ENCODE assay signal across 29 cellular contexts in the genomic region with DNA sequence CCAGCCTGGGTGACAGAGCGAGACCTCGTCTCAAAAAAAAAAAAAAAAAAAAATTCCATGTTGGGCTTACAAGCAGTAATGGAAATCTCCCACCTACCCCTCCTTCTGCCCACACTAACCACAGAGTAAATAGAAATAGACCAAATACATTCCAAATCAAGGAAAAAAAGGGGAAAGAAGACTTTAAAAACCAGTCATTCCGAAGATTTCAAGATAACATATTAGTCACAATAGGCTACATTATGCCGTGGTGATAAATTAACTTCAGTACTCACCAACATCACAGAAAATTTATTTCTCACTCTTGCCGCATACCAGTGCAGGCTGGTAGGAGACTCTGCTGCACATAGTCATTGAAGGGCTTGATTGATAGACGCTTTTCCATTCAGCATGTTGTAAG. TPM values are rescaled to one million over a fixed set of nuclear protein-coding genes. Genes with fewer than 3 reads are reported as not detected.
DNase-seq lines count a peak whose midpoint lies in the region; TF ChIP-seq lines count a peak whose summit lies in the region.
"Had no signal": no experiment of that assay in that cellular context is flagged by ENCODE, and none has a peak within 500 bp of the region (broad histone marks: within the 10 kb centered on the region; RNA-seq: fewer than 3 reads in every experiment).

No MANE protein-coding gene starts in this region.

- no peak overlapping the region for H4K5ac ChIP-seq in H9 (ENCODE audit: insufficient read length, low read depth, low read length)

- H3K27ac ChIP-seq in breast epithelium (no peak overlapping the region), smooth muscle cell (ENCODE audit: low read depth) (no peak overlapping the region), H9 (ENCODE audit: insufficient read length, low read depth, low read length) (no peak overlapping the region)
- H3K27ac ChIP-seq: 22Rv1, heart left ventricle, spleen, upper lobe of right lung had no signal

- no peak overlapping the region for H2BK5ac ChIP-seq in H9 (ENCODE audit: insufficient read length, low read length)

- no peak for DNase-seq in MCF 10A (ENCODE audit: unreplicated experiment)
- no peak for DNase-seq in breast epithelium (ENCODE audit: low spot score in 2 of 2)
- peak; percentile 78 for DNase-seq in RPMI7951 (ENCODE audit: low read depth)
- no peak for DNase-seq in chondrocyte (ENCODE audit: low spot score)
- no peak for DNase-seq in smooth muscle cell (lab: John Stamatoyannopoulos, UW; ENCODE audit: unreplicated experiment)
- no peak for DNase-seq in NCI-H1930 (lab: John Stamatoyannopoulos, UW)
- no peak for DNase-seq in H9
- DNase-seq in medulla oblongata (ENCODE audit: extremely low spot score), result no peak
- DNase-seq: activated CD8-positive, alpha-beta memory T cell treated with anti-CD3 and anti-CD28 coated beads for 24 hours; activated naive CD4-positive, alpha-beta T cell treated with Interleukin-2 at 50 U/mL for 16 hours; activated T-cell treated with anti-CD3 and anti-CD28 coated beads, Interleukin-2, amount 50 U/mL, for 24 hours; amniotic stem cell; caudate nucleus; dermis blood vessel endothelial cell; H7; heart left ventricle; naive thymus-derived CD8-positive, alpha-beta T cell; NCI-H1092; NCI-H2081 treated with DMSO at 0.1 percent for 48 hours; NCI-H82; retina; SHP77; spleen; stimulated activated CD4-positive, alpha-beta T cell treated with anti-CD3 and anti-CD28 coated beads, Interleukin-4, amount 100 ng/mL, for 1 hour; T-cell; upper lobe of right lung had no signal

- H2AFZ ChIP-seq in smooth muscle cell (ENCODE audit: low read depth) (no peak overlapping the region), H9 (ENCODE audit: low read length) (no peak overlapping the region)

- H2BK15ac ChIP-seq in H9 (ENCODE audit: low read depth, low read length), result no peak overlapping the region

- no peaks in the 10 kb centered on the region for H3K79me1 ChIP-seq in H9 (ENCODE audit: insufficient read depth, low read depth, low read length, poor library complexity, severe bottlenecking)

- intact Hi-C loops in MCF 10A (cut with micrococcal nuclease) (no loop called here), breast epithelium (cut with DNase I; ENCODE audit: low total_unique reads) (no loop called here)

- CTCF ChIA-PET in MCF 10A (lab: Yijun Ruan, JAX), result no interaction called here

- WGBS in smooth muscle cell (ENCODE audit: low lambda C conversion rate), result 36% methylated on average over 4 of the region's 6 CpGs
- no CpG with 5 or more reads among the region's 6 CpGs for WGBS in H9 (ENCODE audit: extremely low coverage, insufficient read length, low lambda C conversion rate)

- no peak overlapping the region for H2BK120ac ChIP-seq in H9 (ENCODE audit: low read depth, low read length, poor library complexity, severe bottlenecking)

- POLR2A ChIA-PET in MCF 10A (lab: Yijun Ruan, JAX), result interaction anchor here (0.7 to 2.6 kb wide), 2 partner anchors 15 to 127 kb away, joined by 3 to 11 read pairs; a partner anchor contains a TSS

- no peak overlapping the region for H2AK5ac ChIP-seq in H9 (ENCODE audit: insufficient read length, low read length)

- no peaks in the 10 kb centered on the region for H3F3A ChIP-seq in smooth muscle cell (ENCODE audit: low read depth)

- no peaks in the 10 kb centered on the region for H3K36me3 Mint-ChIP-seq in MCF 10A (ENCODE audit: insufficient read depth, unreplicated experiment)
- H3K36me3 Mint-ChIP-seq in chondrocyte (ENCODE audit: low read depth), result no peaks in the 10 kb centered on the region
- peaks cover 10 to 29% (median 23%) of the 10 kb centered on the region in 3 experiments for H3K36me3 Mint-ChIP-seq in H9 (ENCODE audit: insufficient read depth in 1 of 3, low read depth in 3 of 3)
- H3K36me3 Mint-ChIP-seq: stimulated activated memory B cell treated with anti-CD40 and anti-IgM and Interleukin-4, amounts not matched to agents 10 μg/mL and 1 μg/mL and 100 μg/mL, for 72 hours had no signal

- H3K27me3 ChIP-seq in breast epithelium (no peaks in the 10 kb centered on the region), smooth muscle cell (ENCODE audit: low read depth) (no peaks in the 10 kb centered on the region), H9 (ENCODE audit: insufficient read depth, low read length) (no peaks in the 10 kb centered on the region)
- H3K27me3 ChIP-seq: heart left ventricle, spleen, upper lobe of right lung had no signal

- no peaks in the 10 kb centered on the region for H3K36me3 ChIP-seq in breast epithelium
- H3K36me3 ChIP-seq in smooth muscle cell (ENCODE audit: low read depth), result no peaks in the 10 kb centered on the region
- H3K36me3 ChIP-seq: heart left ventricle, spleen, upper lobe of right lung had no signal

- H3K56ac ChIP-seq in H9 (ENCODE audit: insufficient read length, low read depth, low read length), result no peak overlapping the region

- no peak overlapping the region for H4K8ac ChIP-seq in H9 (replicated peaks; ENCODE audit: insufficient read length, low read depth, low read length)

- H3K23ac ChIP-seq in H9 (ENCODE audit: insufficient read length, low read depth, low read length), result no peak overlapping the region

- H3K4me1 ChIP-seq in breast epithelium, result no peaks in the 10 kb centered on the region
- no peaks in the 10 kb centered on the region for H3K4me1 ChIP-seq in smooth muscle cell (ENCODE audit: low read depth)
- H3K4me1 ChIP-seq in H9 (ENCODE audit: insufficient read depth, low read length), result no peaks in the 10 kb centered on the region
- H3K4me1 ChIP-seq: heart left ventricle, spleen, upper lobe of right lung had no signal

- H3K9me3 ChIP-seq in breast epithelium (peaks cover 8 to 10% of the 10 kb centered on the region in 2 donors), smooth muscle cell (replicated peaks; ENCODE audit: low read depth) (no peaks in the 10 kb centered on the region), H9 (ENCODE audit: control insufficient read depth, low read depth, low read length) (peaks cover 17% of the 10 kb centered on the region)
- H3K9me3 ChIP-seq: upper lobe of right lung had no signal

- no peak overlapping the region for H2BK20ac ChIP-seq in H9 (ENCODE audit: low read depth, low read length, poor library complexity, severe bottlenecking)

- no peak overlapping the region for H3K14ac ChIP-seq in H9 (ENCODE audit: insufficient read depth, low read length)

- H3K79me2 ChIP-seq in smooth muscle cell (ENCODE audit: low read depth) (no peaks in the 10 kb centered on the region), H9 (ENCODE audit: insufficient read depth, low read length) (no peaks in the 10 kb centered on the region)

- H4K20me1 ChIP-seq in smooth muscle cell (ENCODE audit: low read depth) (no peaks in the 10 kb centered on the region), H9 (ENCODE audit: control insufficient read depth, insufficient read depth, insufficient read length) (no peaks in the 10 kb centered on the region)

- H3K4me2 ChIP-seq in smooth muscle cell, result peak overlapping the region; percentile 65
- no peak overlapping the region for H3K4me2 ChIP-seq in H9 (ENCODE audit: insufficient read depth, insufficient read length, low read length)

- H3K4me3 ChIP-seq in breast epithelium (no peak overlapping the region), smooth muscle cell (no peak overlapping the region)
- H3K4me3 ChIP-seq: heart left ventricle, spleen, upper lobe of right lung had no signal

- H3K9ac ChIP-seq in smooth muscle cell (ENCODE audit: low read depth), result no peak overlapping the region
- no peak overlapping the region for H3K9ac ChIP-seq in H9 (ENCODE audit: extremely low read depth, insufficient read length, low read length)

- H2BK12ac ChIP-seq in H9 (ENCODE audit: insufficient read length, low read depth, low read length), result no peak overlapping the region

- no TSS peak for BruUV-seq in MCF 10A (replicated peaks; lab: Mats Ljungman, UMichigan)

- no peak overlapping the region for H4K91ac ChIP-seq in H9 (ENCODE audit: insufficient read length, low read depth, low read length)

- no peak overlapping the region for H3T11ph ChIP-seq in H9 (ENCODE audit: low read length)

- H3K4me3 Mint-ChIP-seq in MCF 10A (ENCODE audit: unreplicated experiment) (no peak overlapping the region), chondrocyte (ENCODE audit: unreplicated experiment) (no peak overlapping the region), H9 (no peak overlapping the region)
- H3K4me3 Mint-ChIP-seq: activated T-cell treated with anti-CD3 and anti-CD28 coated beads, Interleukin-2, amount 50 U/mL, for 24 hours; B cell; naive thymus-derived CD8-positive, alpha-beta T cell; stimulated activated memory B cell treated with anti-CD40 and anti-IgM and Interleukin-4, amounts not matched to agents 10 μg/mL and 1 μg/mL and 100 μg/mL, for 72 hours; T-cell had no signal

- no peaks in the 10 kb centered on the region for H3K27me3 Mint-ChIP-seq in MCF 10A (ENCODE audit: insufficient read depth, unreplicated experiment)
- no peaks in the 10 kb centered on the region for H3K27me3 Mint-ChIP-seq in chondrocyte (ENCODE audit: low read depth)
- H3K27me3 Mint-ChIP-seq in H9 (ENCODE audit: low read depth), result no peaks in the 10 kb centered on the region
- H3K27me3 Mint-ChIP-seq: activated T-cell treated with anti-CD3 and anti-CD28 coated beads, Interleukin-2, amount 50 U/mL, for 24 hours; B cell; stimulated activated memory B cell treated with anti-CD40 and anti-IgM and Interleukin-4, amounts not matched to agents 10 μg/mL and 1 μg/mL and 100 μg/mL, for 72 hours; T-cell had no signal

- H3K4ac ChIP-seq in H9 (ENCODE audit: low read depth, low read length), result no peak overlapping the region

- H3K18ac ChIP-seq in H9 (ENCODE audit: insufficient read length, low read depth, low read length), result no peak overlapping the region

- H3K9me3 Mint-ChIP-seq in MCF 10A (ENCODE audit: unreplicated experiment) (no peaks in the 10 kb centered on the region), chondrocyte (ENCODE audit: low read depth) (peaks cover 9% of the 10 kb centered on the region), H9 (peaks cover 27 to 38% of the 10 kb centered on the region in 2 experiments)
- H3K9me3 Mint-ChIP-seq: stimulated activated memory B cell treated with anti-CD40 and anti-IgM and Interleukin-4, amounts not matched to agents 10 μg/mL and 1 μg/mL and 100 μg/mL, for 72 hours had no signal

- TF ChIP-seq POLR2A in breast epithelium (IDR thresholded peaks at IDR 0.05), result no peak

- no peaks in the 10 kb centered on the region for H3K23me2 ChIP-seq in H9 (ENCODE audit: insufficient read length, low read depth, low read length, poor library complexity, severe bottlenecking)

- peak overlapping the region; percentile 51 for H3K27ac Mint-ChIP-seq in MCF 10A (ENCODE audit: low read depth, unreplicated experiment)
- peak overlapping the region; percentile 57 for H3K27ac Mint-ChIP-seq in chondrocyte (ENCODE audit: unreplicated experiment)
- 0 out of 7 replicates have a peak overlapping the region, but pooled peaks of 1 of the 3 experiments have one; percentile 43 for H3K27ac Mint-ChIP-seq in H9
- H3K27ac Mint-ChIP-seq: activated T-cell treated with anti-CD3 and anti-CD28 coated beads, Interleukin-2, amount 50 U/mL, for 24 hours; B cell; naive thymus-derived CD8-positive, alpha-beta T cell; stimulated activated memory B cell treated with anti-CD40 and anti-IgM and Interleukin-4, amounts not matched to agents 10 μg/mL and 1 μg/mL and 100 μg/mL, for 72 hours; T-cell had no signal

- TF ChIP-seq CTCF in MCF 10A (IDR thresholded peaks at IDR 0.05; ENCODE audit: unreplicated experiment) (no peak), breast epithelium (IDR thresholded peaks at IDR 0.05) (no peak), chondrocyte (IDR thresholded peaks at IDR 0.05) (no peak), smooth muscle cell (IDR thresholded peaks at IDR 0.05; ENCODE audit: borderline replicate concordance, insufficient read depth, poor library complexity, severe bottlenecking) (no peak), H9 (conservative IDR thresholded peaks at IDR 0.05) (no peak)

- H3K4me1 Mint-ChIP-seq in MCF 10A (ENCODE audit: insufficient read depth, unreplicated experiment) (peaks cover 6% of the 10 kb centered on the region), chondrocyte (ENCODE audit: low read depth) (peaks cover 7% of the 10 kb centered on the region), H9 (peaks cover 5 to 6% of the 10 kb centered on the region in 2 experiments; a peak in 3 of 4 replicates)
- H3K4me1 Mint-ChIP-seq: B cell; naive thymus-derived CD8-positive, alpha-beta T cell; T-cell had no signal

RNA-seq across cellular contexts. Expression of a gene that starts 15.5 kb away (rescaled TPM):
- total RNA-seq in MCF 10A (2022) (16.9 and 19.3 TPM in 2 replicates), breast epithelium (10 to 100 TPM; 17.8 to 58.7 (median 45.2) TPM), chondrocyte (30.4 to 37.8 TPM (median 33.4 TPM) in 3 replicates), smooth muscle cell (21.9 and 23.8 TPM in 2 replicates), H9 (2021) (25.2 and 28.7 TPM in 2 replicates)
- 6.4 and 7.9 TPM in 2 replicates for total RNA-seq in RPMI7951 (2014; rRNA removed; shearing (Covaris generic))
- polyA plus RNA-seq in smooth muscle cell, result 11.5 and 19.8 TPM in 2 replicates
